Comparison of ENCODE assay signal across 8 cellular contexts in the genomic region with DNA sequence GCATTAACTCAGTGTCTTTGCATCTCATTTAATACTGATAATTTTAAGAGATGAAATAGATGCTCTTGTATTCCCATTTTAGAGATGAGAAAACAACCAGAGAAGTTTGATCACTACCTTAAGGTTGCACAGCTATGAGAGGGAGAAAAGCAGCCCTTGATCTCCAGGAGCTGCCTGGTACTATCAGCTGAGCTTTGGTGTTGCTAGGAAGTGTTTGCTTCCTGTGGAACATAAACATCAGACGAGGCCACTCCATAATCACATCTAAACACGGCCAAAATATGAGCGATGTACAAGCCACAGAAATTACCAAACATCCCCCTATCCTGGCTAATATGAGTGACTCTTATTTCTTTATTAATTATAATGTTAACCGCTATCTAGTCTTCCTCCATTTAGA. TPM values are rescaled to one million over a fixed set of nuclear protein-coding genes. Genes with fewer than 3 reads are reported as not detected.
DNase-seq lines count a peak whose midpoint lies in the region; ATAC-seq and TF ChIP-seq lines count a peak whose summit lies in the region.

No MANE protein-coding gene starts in this region.

- BruUV-seq in Panc1 (replicated peaks; lab: Mats Ljungman, UMichigan), result no TSS peak

- H3K4me3 ChIP-seq in HAP-1 (peak overlapping the region; percentile 87), Panc1 (ENCODE audit: low read depth in 2 of 2, low read length in 2 of 2) (peak overlapping the region; percentile 83 to 87), endocrine pancreas (ENCODE audit: control insufficient read depth, insufficient read depth, low read length) (peak overlapping the region; percentile 44), sigmoid colon (peak overlapping the region in 3 of 4 donors; percentile 88 to 99 (median 98)), aorta (ENCODE audit: low read length in 2 of 2) (no peak overlapping the region)

- H3K9ac ChIP-seq in endocrine pancreas (ENCODE audit: control insufficient read depth, insufficient read depth, low read length), result no peak overlapping the region

- POLR2A ChIA-PET in Panc1 (lab: Charles Lee), result no interaction called here

- H3K4me1 ChIP-seq in HAP-1, result peaks cover 16% of the 10 kb centered on the region
- H3K4me1 ChIP-seq in Panc1 (ENCODE audit: control insufficient read depth, insufficient read depth, low read length), result peaks cover 16% of the 10 kb centered on the region
- H3K4me1 ChIP-seq in endocrine pancreas (ENCODE audit: control insufficient read depth, insufficient read depth, low read length), result no peaks in the 10 kb centered on the region
- H3K4me1 ChIP-seq in sigmoid colon, result peaks cover 0 to 37% (median 25%) of the 10 kb centered on the region in 4 donors
- peaks cover 0 to 1% of the 10 kb centered on the region in 2 donors for H3K4me1 ChIP-seq in aorta (ENCODE audit: control insufficient read depth in 1 of 2, insufficient read depth in 2 of 2, low read length in 2 of 2)

- TF ChIP-seq CTCF in Panc1 (IDR thresholded peaks at IDR 0.05) (no peak), sigmoid colon (IDR thresholded peaks at IDR 0.05) (no peak)

- intact Hi-C loops in Panc1 (cut with micrococcal nuclease; ENCODE audit: unreplicated experiment), result no loop called here
- intact Hi-C loops in sigmoid colon (cut with DNase I), result loop anchor here (2.0 kb wide), 1 partner anchor 951 kb away; no protein-coding TSS in a partner anchor
- intact Hi-C loops in aorta (cut with DNase I), result loop anchor here in 1 of 2 donors (1.0 kb wide), 1 partner anchor 12 kb away; the partner anchor contains the start of gene MRPL44
- intact Hi-C loops in head of caudate nucleus (cut with DNase I), result no loop called here

- H3K9me3 ChIP-seq in HAP-1 (no peaks in the 10 kb centered on the region), Panc1 (ENCODE audit: control insufficient read depth, insufficient read depth, low read depth, low read length) (no peaks in the 10 kb centered on the region), endocrine pancreas (ENCODE audit: control insufficient read depth, low read length) (no peaks in the 10 kb centered on the region), sigmoid colon (no peaks in the 10 kb centered on the region), aorta (ENCODE audit: control insufficient read depth, low read length) (no peaks in the 10 kb centered on the region)

- in situ Hi-C loops in HAP-1 (cut with MboI; ENCODE audit: low sequenced_read_pairs) (no loop called here), Panc1 (cut with HindIII; ENCODE audit: low pct_unique_long_range_greater_than_20kb, low sequenced_read_pairs) (no loop called here)

- no peak for TF ChIP-seq POLR2A in sigmoid colon (IDR thresholded peaks at IDR 0.05)

- H3K36me3 ChIP-seq in HAP-1 (replicated peaks) (no peaks in the 10 kb centered on the region), Panc1 (ENCODE audit: control insufficient read depth, insufficient read depth, low read length) (no peaks in the 10 kb centered on the region; the same call in 1 of the 2 replicates), endocrine pancreas (ENCODE audit: control insufficient read depth, insufficient read depth, low read length) (no peaks in the 10 kb centered on the region), sigmoid colon (no peaks in the 10 kb centered on the region), aorta (ENCODE audit: control insufficient read depth in 1 of 2, insufficient read depth in 2 of 2, low read length in 1 of 2) (no peaks in the 10 kb centered on the region)

- no peaks in the 10 kb centered on the region for H3K27me3 ChIP-seq in HAP-1 (ENCODE audit: low read depth)
- no peaks in the 10 kb centered on the region for H3K27me3 ChIP-seq in Panc1 (ENCODE audit: control insufficient read depth, insufficient read depth, low read length)
- H3K27me3 ChIP-seq in endocrine pancreas (ENCODE audit: control insufficient read depth, insufficient read depth, low read length), result no peaks in the 10 kb centered on the region
- no peaks in the 10 kb centered on the region for H3K27me3 ChIP-seq in sigmoid colon
- H3K27me3 ChIP-seq in aorta (ENCODE audit: control insufficient read depth in 1 of 2, insufficient read depth in 2 of 2, low read length in 1 of 2), result no peaks in the 10 kb centered on the region

- H3K27ac ChIP-seq in Panc1 (ENCODE audit: low read length), result peak overlapping the region; percentile 58; the same call in 1 of the 2 replicates
- peak overlapping the region in 3 of 4 donors; percentile 86 to 92 (median 89) for H3K27ac ChIP-seq in sigmoid colon
- no peak overlapping the region for H3K27ac ChIP-seq in aorta (ENCODE audit: low read depth in 1 of 2, low read length in 2 of 2)

- no peak for DNase-seq in HAP-1 (ENCODE audit: low spot score in 2 of 2)
- no peak for DNase-seq in Panc1 (ENCODE audit: low read depth, low spot score)
- no peak for DNase-seq in sigmoid colon
- DNase-seq in aorta, result no peak
- no peak for DNase-seq in inferior parietal cortex (ENCODE audit: extremely low spot score)
- DNase-seq in head of caudate nucleus, result no peak
- DNase-seq in COLO829 (ENCODE audit: low spot score), result no peak

- CTCF ChIA-PET in Panc1 (lab: Charles Lee), result no interaction called here

- ATAC-seq in Panc1, result no peak
- ATAC-seq in aorta (ENCODE audit: low FRiP score), result no peak

- WGBS in sigmoid colon, 2 donors, result 42 to 43% methylated on average over 4 of the region's 4 CpGs
- WGBS in aorta, 2 donors, result 65 to 72% methylated on average over 4 of the region's 4 CpGs

- TF ChIP-seq EP300 in sigmoid colon (IDR thresholded peaks at IDR 0.05), result no peak

RNA-seq across cellular contexts. Expression of gene WDFY1, which starts 0.6 kb away (rescaled TPM):
- total RNA-seq in Panc1 (2021; ENCODE audit: unreplicated experiment) (48.5 TPM), sigmoid colon (10 to 100 TPM; 21.6 to 31.1 (median 23.5) TPM), aorta (10 to 100 TPM; 51.1 to 56.5 TPM)
- polyA plus RNA-seq in Panc1 (2012; ENCODE audit: insufficient read length), result 47.8 TPM
- polyA plus RNA-seq in sigmoid colon (10 to 100 TPM; 17.4 to 36.1 (median 32.0) TPM), aorta (10 to 100 TPM; 17.4 to 23.1 TPM)

RNA-seq across cellular contexts. Expression of gene MRPL44, which starts 11.5 kb away (rescaled TPM):
- total RNA-seq in Panc1 (2021; ENCODE audit: unreplicated experiment), result 27.8 TPM
- 18.3 TPM for polyA plus RNA-seq in Panc1 (2012; ENCODE audit: insufficient read length)
- total RNA-seq in sigmoid colon, result 10 to 100 TPM; 14.9 to 22.8 (median 20.4) TPM
- 10 to 100 TPM; 35.4 to 51.3 (median 38.2) TPM for polyA plus RNA-seq in sigmoid colon
- total RNA-seq in aorta, result 10 to 100 TPM; 11.6 to 13.5 TPM
- polyA plus RNA-seq in aorta, result 10 to 100 TPM; 13.7 to 14.4 TPM

Comparison
In these comparisons a context has a peak if more than half of its experiments do, and no peak if none do; other contexts are left out.
1. H3K4me3 ChIP-seq: peak in HAP-1 (single experiment), Panc1 (2 of 2), endocrine pancreas (single experiment) and sigmoid colon (3 of 4); none in aorta (0 of 2).
2. H3K27ac ChIP-seq: peak in Panc1 (single experiment) and sigmoid colon (3 of 4); none in aorta (0 of 2).